8 cellular contexts compared by ENCODE assay signal in the genomic region with DNA sequence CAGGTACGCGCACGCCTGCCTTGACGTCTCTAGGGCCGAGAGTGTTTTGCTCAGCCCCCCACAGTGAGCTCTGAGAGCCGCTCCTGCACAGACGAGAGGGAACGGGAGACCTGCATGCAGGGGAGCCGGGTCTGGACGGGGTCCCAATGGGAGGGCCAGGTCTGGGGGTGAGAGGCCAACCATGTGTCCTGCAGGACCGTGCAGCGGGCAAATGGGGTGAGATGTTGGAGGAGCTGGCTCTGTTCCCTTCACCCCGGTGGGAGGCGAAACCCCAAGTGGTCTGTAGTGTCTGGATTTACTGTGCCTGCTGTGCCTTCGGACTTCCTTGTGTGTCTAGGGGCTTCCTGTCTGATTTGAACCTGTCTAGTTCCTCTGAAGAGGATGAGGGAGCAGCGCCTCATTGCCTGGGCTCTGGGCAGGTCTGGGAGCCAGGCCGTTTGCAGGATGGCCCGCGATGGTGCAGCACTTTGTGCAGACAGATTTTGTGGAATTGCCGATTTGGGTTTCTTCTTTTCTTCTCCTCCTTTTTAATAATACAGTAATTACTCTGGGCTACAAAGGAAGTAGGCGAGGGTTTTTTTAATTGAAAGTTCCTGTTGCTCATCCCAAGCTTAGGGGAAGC. TPM values are rescaled to one million over a fixed set of nuclear protein-coding genes. Genes with fewer than 3 reads are reported as not detected.
DNase-seq lines count a peak whose midpoint lies in the region; ATAC-seq and TF ChIP-seq lines count a peak whose summit lies in the region.

No MANE protein-coding gene starts in this region.

- peaks cover 0 to 2% (median 0%) of the 10 kb centered on the region in 5 donors for H3K9me3 Mint-ChIP-seq in CD8-positive, alpha-beta memory T cell
- H3K9me3 Mint-ChIP-seq in natural killer cell treated with Interleukin-12 subunit alpha and Interleukin-12 subunit beta and Interleukin-15 and Interleukin-18, amount 100 ng/mL, for 72 hours = no peaks in the 10 kb centered on the region

- H3K9me3 ChIP-seq in CD8-positive, alpha-beta memory T cell (ENCODE audit: low read length) = no peaks in the 10 kb centered on the region

- no peaks in the 10 kb centered on the region for H3K36me3 ChIP-seq in CD8-positive, alpha-beta memory T cell (ENCODE audit: insufficient read depth, low read length)

- peaks cover 27 to 59% (median 29%) of the 10 kb centered on the region in 3 donors for H3K4me1 Mint-ChIP-seq in CD8-positive, alpha-beta memory T cell
- H3K4me1 Mint-ChIP-seq in natural killer cell treated with Interleukin-12 subunit alpha and Interleukin-12 subunit beta and Interleukin-15 and Interleukin-18, amount 100 ng/mL, for 72 hours (ENCODE audit: low read depth in 2 of 2) = peaks cover 20 to 23% of the 10 kb centered on the region in 2 donors

- DNase-seq in CD8-positive, alpha-beta memory T cell = peak in 2 of 5 donors; percentile 12 to 35
- DNase-seq in LNCaP clone FGC (ENCODE audit: low read depth) (no peak), choroid plexus epithelial cell (ENCODE audit: low read depth) (peak; percentile 34)
- peak; percentile 58 for DNase-seq in natural killer cell treated with Interleukin-12 subunit alpha and Interleukin-12 subunit beta and Interleukin-15 and Interleukin-18, amount 100 ng/mL, for 72 hours (ENCODE audit: low spot score)
- DNase-seq in central memory CD4-positive, alpha-beta T cell = no peak

- peak overlapping the region; percentile 89 for H3K27ac ChIP-seq in CD8-positive, alpha-beta memory T cell (ENCODE audit: low read depth, low read length)

- H3K4me3 Mint-ChIP-seq in CD8-positive, alpha-beta memory T cell = peak overlapping the region; percentile 89 to 100 (median 93)
- peak overlapping the region; percentile 95 for H3K4me3 Mint-ChIP-seq in natural killer cell treated with Interleukin-12 subunit alpha and Interleukin-12 subunit beta and Interleukin-15 and Interleukin-18, amount 100 ng/mL, for 72 hours

- H3K27me3 Mint-ChIP-seq in CD8-positive, alpha-beta memory T cell = peaks cover 0 to 12% of the 10 kb centered on the region in 2 donors
- H3K27me3 Mint-ChIP-seq in natural killer cell treated with Interleukin-12 subunit alpha and Interleukin-12 subunit beta and Interleukin-15 and Interleukin-18, amount 100 ng/mL, for 72 hours = no peaks in the 10 kb centered on the region

- no peak for TF ChIP-seq CTCF in LNCaP clone FGC (IDR thresholded peaks at IDR 0.05; ENCODE audit: control insufficient read depth, extremely low read depth, insufficient read depth)
- TF ChIP-seq CTCF in choroid plexus epithelial cell (conservative IDR thresholded peaks at IDR 0.05; ENCODE audit: low read depth, low read length) = no peak

- no peaks in the 10 kb centered on the region for H3K27me3 ChIP-seq in CD8-positive, alpha-beta memory T cell (ENCODE audit: insufficient read depth, low read length, poor library complexity, severe bottlenecking)

- H3K4me1 ChIP-seq in CD8-positive, alpha-beta memory T cell (ENCODE audit: insufficient read depth, low read length) = peaks cover 34% of the 10 kb centered on the region

- CTCF ChIA-PET in CD8-positive, alpha-beta memory T cell (lab: Charles Lee) = interaction anchor here (1.0 to 3.3 kb wide), 5 partner anchors 14 to 147 kb away, joined by 3 to 11 read pairs (median 4); no protein-coding TSS in a partner anchor

- POLR2A ChIA-PET in CD8-positive, alpha-beta memory T cell (lab: Charles Lee) = interaction anchor here (0.6 to 1.0 kb wide), 2 partner anchors 29 to 106 kb away, joined by 5 read pairs; no protein-coding TSS in a partner anchor

- H3K27ac Mint-ChIP-seq in CD8-positive, alpha-beta memory T cell = peak overlapping the region; percentile 98 to 100 (median 98)
- H3K27ac Mint-ChIP-seq in natural killer cell treated with Interleukin-12 subunit alpha and Interleukin-12 subunit beta and Interleukin-15 and Interleukin-18, amount 100 ng/mL, for 72 hours = peak overlapping the region; percentile 81 to 90

- H3K36me3 Mint-ChIP-seq in CD8-positive, alpha-beta memory T cell = peaks cover 0 to 23% (median 0%) of the 10 kb centered on the region in 3 donors
- no peaks in the 10 kb centered on the region for H3K36me3 Mint-ChIP-seq in natural killer cell treated with Interleukin-12 subunit alpha and Interleukin-12 subunit beta and Interleukin-15 and Interleukin-18, amount 100 ng/mL, for 72 hours

- ATAC-seq in natural killer cell treated with Interleukin-12 subunit alpha and Interleukin-12 subunit beta and Interleukin-15 and Interleukin-18, amount 100 ng/mL, for 72 hours = no peak
- ATAC-seq in HG02642 (IDR thresholded peaks at IDR 0.05; ENCODE audit: poor library complexity, unreplicated experiment) (no peak), GM21717 (IDR thresholded peaks at IDR 0.05; ENCODE audit: unreplicated experiment) (no peak), GM18868 (IDR thresholded peaks at IDR 0.05; ENCODE audit: unreplicated experiment) (no peak)

- H3K4me3 ChIP-seq in CD8-positive, alpha-beta memory T cell (ENCODE audit: low read length) = peak overlapping the region; percentile 75
- peak overlapping the region; percentile 86 for H3K4me3 ChIP-seq in LNCaP clone FGC (ENCODE audit: low read depth, low read length)
- H3K4me3 ChIP-seq in choroid plexus epithelial cell (ENCODE audit: low read depth, low read length) = peak overlapping the region; percentile 80

RNA-seq across cellular contexts. Expression of a gene that starts 2.1 kb away (rescaled TPM):
- 10 to 100 TPM; 62.1 to 63.5 TPM for total RNA-seq in CD8-positive, alpha-beta memory T cell
- polyA plus RNA-seq in CD8-positive, alpha-beta memory T cell = 58.2 TPM
- 100 to 1,000 TPM in 1 of 2 donors, 10 to 100 TPM in 1; 57.5 to 103 TPM for total RNA-seq in natural killer cell treated with Interleukin-12 subunit alpha and Interleukin-12 subunit beta and Interleukin-15 and Interleukin-18, amount 100 ng/mL, for 72 hours

RNA-seq across cellular contexts. Expression of a gene that starts 37.8 kb away (rescaled TPM):
- 1 to 10 TPM; 6.3 to 6.6 TPM for total RNA-seq in CD8-positive, alpha-beta memory T cell
- 4.6 TPM for polyA plus RNA-seq in CD8-positive, alpha-beta memory T cell
- 10 to 100 TPM in 1 of 2 donors, 1 to 10 TPM in 1; 7.5 to 13.3 TPM for total RNA-seq in natural killer cell treated with Interleukin-12 subunit alpha and Interleukin-12 subunit beta and Interleukin-15 and Interleukin-18, amount 100 ng/mL, for 72 hours

RNA-seq across cellular contexts. Expression of a gene that starts 37.8 kb away (rescaled TPM):
- 10 to 100 TPM; 38.6 to 40.6 TPM for total RNA-seq in CD8-positive, alpha-beta memory T cell
- 16.3 TPM for polyA plus RNA-seq in CD8-positive, alpha-beta memory T cell
- total RNA-seq in natural killer cell treated with Interleukin-12 subunit alpha and Interleukin-12 subunit beta and Interleukin-15 and Interleukin-18, amount 100 ng/mL, for 72 hours = 10 to 100 TPM; 34.8 to 66.2 TPM

RNA-seq across cellular contexts. Expression of a gene that starts 57.7 kb away (rescaled TPM):
- total RNA-seq in CD8-positive, alpha-beta memory T cell = 100 to 1,000 TPM; 105 to 114 TPM
- 252 TPM for polyA plus RNA-seq in CD8-positive, alpha-beta memory T cell
- total RNA-seq in natural killer cell treated with Interleukin-12 subunit alpha and Interleukin-12 subunit beta and Interleukin-15 and Interleukin-18, amount 100 ng/mL, for 72 hours = 100 to 1,000 TPM; 127 to 132 TPM

Comparison
In these comparisons a context has a peak if more than half of its experiments do, and no peak if none do; other contexts are left out.
1. DNase-seq: peak in choroid plexus epithelial cell (single experiment) and natural killer cell treated with Interleukin-12 subunit alpha and Interleukin-12 subunit beta and Interleukin-15 and Interleukin-18, amount 100 ng/mL, for 72 hours (single experiment); none in LNCaP clone FGC (single experiment) and central memory CD4-positive, alpha-beta T cell (single experiment).
2. Peak in every context shown above with its lines, with median percentiles within 50 percentile points of each other: H3K4me3 ChIP-seq.